In the genomic region with DNA sequence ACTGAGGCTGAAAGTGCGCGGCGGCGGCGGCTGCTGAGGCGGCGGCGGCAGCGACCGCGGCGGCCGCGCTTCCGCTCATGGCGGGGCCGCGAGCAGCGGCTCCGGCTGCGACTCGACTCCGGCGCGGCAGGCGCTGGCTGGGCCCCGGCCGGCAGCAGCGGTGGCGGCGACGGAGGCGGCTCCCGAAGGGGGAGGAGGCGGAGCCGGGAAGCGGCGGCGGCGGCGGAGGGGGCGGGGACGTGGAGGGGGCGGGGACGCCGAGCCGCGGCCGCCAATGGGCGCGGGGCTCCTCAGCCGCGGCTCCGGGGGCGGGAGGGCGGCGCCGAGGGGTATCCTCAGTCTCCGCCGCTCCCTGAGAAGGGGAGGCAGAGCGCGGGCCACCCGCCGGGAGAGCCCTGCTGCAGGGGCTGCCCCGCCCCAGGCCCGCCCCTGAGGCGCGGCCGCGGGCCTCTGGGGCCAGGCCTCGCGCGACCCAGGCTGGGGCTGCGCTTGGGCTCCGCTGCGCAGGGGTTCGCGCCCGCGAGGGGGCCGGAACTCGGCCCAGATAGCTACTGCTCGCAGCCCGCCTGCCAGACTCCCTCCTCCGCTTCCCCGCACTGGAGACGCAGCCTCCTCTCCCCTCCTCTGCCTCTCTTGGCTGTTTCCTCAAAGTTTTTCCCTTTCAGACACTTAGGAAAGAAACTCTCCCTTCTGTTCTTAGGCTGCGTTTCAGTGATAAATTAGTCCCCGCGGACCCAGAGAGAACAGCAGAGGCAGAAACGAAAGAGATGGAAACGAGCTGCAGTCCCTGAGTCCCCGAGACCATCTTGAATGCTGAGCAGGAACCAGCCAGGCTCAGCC, we compare ENCODE assay signal across 1 cellular context.
A peak's percentile ranks its signal among the peaks of the same experiment; 100 is the strongest.
TF ChIP-seq lines count a peak whose summit lies in the region.

No MANE protein-coding gene starts in this region.

TF ChIP-seq in K562, 482 proteins besides CTCF, POLR2A, EP300 and RAD21 (continued from another document and continues in another):
- TF ChIP-seq, protein P1, sequence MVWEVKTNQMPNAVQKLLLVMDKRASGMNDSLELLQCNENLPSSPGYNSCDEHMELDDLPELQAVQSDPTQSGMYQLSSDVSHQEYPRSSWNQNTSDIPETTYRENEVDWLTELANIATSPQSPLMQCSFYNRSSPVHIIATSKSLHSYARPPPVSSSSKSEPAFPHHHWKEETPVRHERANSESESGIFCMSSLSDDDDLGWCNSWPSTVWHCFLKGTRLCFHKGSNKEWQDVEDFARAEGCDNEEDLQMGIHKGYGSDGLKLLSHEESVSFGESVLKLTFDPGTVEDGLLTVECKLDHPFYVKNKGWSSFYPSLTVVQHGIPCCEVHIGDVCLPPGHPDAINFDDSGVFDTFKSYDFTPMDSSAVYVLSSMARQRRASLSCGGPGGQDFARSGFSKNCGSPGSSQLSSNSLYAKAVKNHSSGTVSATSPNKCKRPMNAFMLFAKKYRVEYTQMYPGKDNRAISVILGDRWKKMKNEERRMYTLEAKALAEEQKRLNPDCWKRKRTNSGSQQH (CRISPR knock-in tag; IDR thresholded peaks at IDR 0.05): no peak
- no peak for TF ChIP-seq TEAD2 (tag; IDR thresholded peaks at IDR 0.05)
- TF ChIP-seq MCM2 (IDR thresholded peaks at IDR 0.05; ENCODE audit: low read depth): no peak
- TF ChIP-seq NRF1 (conservative IDR thresholded peaks at IDR 0.05 in 1 of 2, IDR thresholded peaks at IDR 0.05 in 1 of 2): peak; percentile 90 to 91
- TF ChIP-seq E2F3 (CRISPR knock-in tag; IDR thresholded peaks at IDR 0.05): 0 out of 2 replicates have a peak, but pooled peaks have one; percentile 33
- no peak for TF ChIP-seq SMARCA5 (IDR thresholded peaks at IDR 0.05)
- no peak for TF ChIP-seq CBX3 (IDR thresholded peaks at IDR 0.05; ENCODE audit: borderline replicate concordance in 1 of 2, low read length in 2 of 2)
- no peak for TF ChIP-seq SRF (CRISPR knock-in tag; IDR thresholded peaks at IDR 0.05)
- TF ChIP-seq ZNF79 (CRISPR knock-in tag; IDR thresholded peaks at IDR 0.05; ENCODE audit: low read depth): no peak
- TF ChIP-seq, protein P2, sequence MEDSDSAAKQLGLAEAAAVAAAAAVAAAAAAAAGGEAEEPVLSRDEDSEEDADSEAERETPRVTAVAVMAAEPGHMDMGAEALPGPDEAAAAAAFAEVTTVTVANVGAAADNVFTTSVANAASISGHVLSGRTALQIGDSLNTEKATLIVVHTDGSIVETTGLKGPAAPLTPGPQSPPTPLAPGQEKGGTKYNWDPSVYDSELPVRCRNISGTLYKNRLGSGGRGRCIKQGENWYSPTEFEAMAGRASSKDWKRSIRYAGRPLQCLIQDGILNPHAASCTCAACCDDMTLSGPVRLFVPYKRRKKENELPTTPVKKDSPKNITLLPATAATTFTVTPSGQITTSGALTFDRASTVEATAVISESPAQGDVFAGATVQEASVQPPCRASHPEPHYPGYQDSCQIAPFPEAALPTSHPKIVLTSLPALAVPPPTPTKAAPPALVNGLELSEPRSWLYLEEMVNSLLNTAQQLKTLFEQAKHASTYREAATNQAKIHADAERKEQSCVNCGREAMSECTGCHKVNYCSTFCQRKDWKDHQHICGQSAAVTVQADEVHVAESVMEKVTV (CRISPR knock-in tag; IDR thresholded peaks at IDR 0.05): no peak
- TF ChIP-seq, protein P3, sequence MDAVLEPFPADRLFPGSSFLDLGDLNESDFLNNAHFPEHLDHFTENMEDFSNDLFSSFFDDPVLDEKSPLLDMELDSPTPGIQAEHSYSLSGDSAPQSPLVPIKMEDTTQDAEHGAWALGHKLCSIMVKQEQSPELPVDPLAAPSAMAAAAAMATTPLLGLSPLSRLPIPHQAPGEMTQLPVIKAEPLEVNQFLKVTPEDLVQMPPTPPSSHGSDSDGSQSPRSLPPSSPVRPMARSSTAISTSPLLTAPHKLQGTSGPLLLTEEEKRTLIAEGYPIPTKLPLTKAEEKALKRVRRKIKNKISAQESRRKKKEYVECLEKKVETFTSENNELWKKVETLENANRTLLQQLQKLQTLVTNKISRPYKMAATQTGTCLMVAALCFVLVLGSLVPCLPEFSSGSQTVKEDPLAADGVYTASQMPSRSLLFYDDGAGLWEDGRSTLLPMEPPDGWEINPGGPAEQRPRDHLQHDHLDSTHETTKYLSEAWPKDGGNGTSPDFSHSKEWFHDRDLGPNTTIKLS (IDR thresholded peaks at IDR 0.05; ENCODE audit: borderline replicate concordance, low read depth): 0 out of 2 replicates have a peak, but pooled peaks have one; percentile 28
- no peak for TF ChIP-seq NR3C1 (CRISPR knock-in tag; IDR thresholded peaks at IDR 0.05)
- no peak for TF ChIP-seq XRCC4 (IDR thresholded peaks at IDR 0.05; ENCODE audit: extremely low read depth, insufficient read depth, insufficient read length)
- no peak for TF ChIP-seq TAF1 (IDR thresholded peaks at IDR 0.05; ENCODE audit: control insufficient read depth, extremely low read depth, insufficient read depth, low read length, severe bottlenecking)
- TF ChIP-seq CBFA2T2 (conservative IDR thresholded peaks at IDR 0.05): no peak
- TF ChIP-seq, protein P4, sequence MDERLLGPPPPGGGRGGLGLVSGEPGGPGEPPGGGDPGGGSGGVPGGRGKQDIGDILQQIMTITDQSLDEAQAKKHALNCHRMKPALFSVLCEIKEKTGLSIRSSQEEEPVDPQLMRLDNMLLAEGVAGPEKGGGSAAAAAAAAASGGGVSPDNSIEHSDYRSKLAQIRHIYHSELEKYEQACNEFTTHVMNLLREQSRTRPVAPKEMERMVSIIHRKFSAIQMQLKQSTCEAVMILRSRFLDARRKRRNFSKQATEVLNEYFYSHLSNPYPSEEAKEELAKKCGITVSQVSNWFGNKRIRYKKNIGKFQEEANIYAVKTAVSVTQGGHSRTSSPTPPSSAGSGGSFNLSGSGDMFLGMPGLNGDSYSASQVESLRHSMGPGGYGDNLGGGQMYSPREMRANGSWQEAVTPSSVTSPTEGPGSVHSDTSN (CRISPR knock-in tag; IDR thresholded peaks at IDR 0.05; ENCODE audit: low read depth): no peak
- TF ChIP-seq, protein P4 (tag; conservative IDR thresholded peaks at IDR 0.05; ENCODE audit: low read depth): no peak
- no peak for TF ChIP-seq ZNF184 (CRISPR knock-in tag; IDR thresholded peaks at IDR 0.05)
- TF ChIP-seq NELFE (IDR thresholded peaks at IDR 0.05; ENCODE audit: insufficient read depth, insufficient read length): no peak
- TF ChIP-seq SMARCA4 (IDR thresholded peaks at IDR 0.05): 0 out of 2 replicates have a peak, but pooled peaks have one; percentile 14
- no peak for TF ChIP-seq ZC3H8 (IDR thresholded peaks at IDR 0.05)
- no peak for TF ChIP-seq YBX1 (IDR thresholded peaks at IDR 0.05)
- TF ChIP-seq, protein P5, sequence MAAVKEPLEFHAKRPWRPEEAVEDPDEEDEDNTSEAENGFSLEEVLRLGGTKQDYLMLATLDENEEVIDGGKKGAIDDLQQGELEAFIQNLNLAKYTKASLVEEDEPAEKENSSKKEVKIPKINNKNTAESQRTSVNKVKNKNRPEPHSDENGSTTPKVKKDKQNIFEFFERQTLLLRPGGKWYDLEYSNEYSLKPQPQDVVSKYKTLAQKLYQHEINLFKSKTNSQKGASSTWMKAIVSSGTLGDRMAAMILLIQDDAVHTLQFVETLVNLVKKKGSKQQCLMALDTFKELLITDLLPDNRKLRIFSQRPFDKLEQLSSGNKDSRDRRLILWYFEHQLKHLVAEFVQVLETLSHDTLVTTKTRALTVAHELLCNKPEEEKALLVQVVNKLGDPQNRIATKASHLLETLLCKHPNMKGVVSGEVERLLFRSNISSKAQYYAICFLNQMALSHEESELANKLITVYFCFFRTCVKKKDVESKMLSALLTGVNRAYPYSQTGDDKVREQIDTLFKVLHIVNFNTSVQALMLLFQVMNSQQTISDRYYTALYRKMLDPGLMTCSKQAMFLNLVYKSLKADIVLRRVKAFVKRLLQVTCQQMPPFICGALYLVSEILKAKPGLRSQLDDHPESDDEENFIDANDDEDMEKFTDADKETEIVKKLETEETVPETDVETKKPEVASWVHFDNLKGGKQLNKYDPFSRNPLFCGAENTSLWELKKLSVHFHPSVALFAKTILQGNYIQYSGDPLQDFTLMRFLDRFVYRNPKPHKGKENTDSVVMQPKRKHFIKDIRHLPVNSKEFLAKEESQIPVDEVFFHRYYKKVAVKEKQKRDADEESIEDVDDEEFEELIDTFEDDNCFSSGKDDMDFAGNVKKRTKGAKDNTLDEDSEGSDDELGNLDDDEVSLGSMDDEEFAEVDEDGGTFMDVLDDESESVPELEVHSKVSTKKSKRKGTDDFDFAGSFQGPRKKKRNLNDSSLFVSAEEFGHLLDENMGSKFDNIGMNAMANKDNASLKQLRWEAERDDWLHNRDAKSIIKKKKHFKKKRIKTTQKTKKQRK (IDR thresholded peaks at IDR 0.05; ENCODE audit: borderline replicate concordance, low read depth, low read length): no peak
- TF ChIP-seq, protein P6, sequence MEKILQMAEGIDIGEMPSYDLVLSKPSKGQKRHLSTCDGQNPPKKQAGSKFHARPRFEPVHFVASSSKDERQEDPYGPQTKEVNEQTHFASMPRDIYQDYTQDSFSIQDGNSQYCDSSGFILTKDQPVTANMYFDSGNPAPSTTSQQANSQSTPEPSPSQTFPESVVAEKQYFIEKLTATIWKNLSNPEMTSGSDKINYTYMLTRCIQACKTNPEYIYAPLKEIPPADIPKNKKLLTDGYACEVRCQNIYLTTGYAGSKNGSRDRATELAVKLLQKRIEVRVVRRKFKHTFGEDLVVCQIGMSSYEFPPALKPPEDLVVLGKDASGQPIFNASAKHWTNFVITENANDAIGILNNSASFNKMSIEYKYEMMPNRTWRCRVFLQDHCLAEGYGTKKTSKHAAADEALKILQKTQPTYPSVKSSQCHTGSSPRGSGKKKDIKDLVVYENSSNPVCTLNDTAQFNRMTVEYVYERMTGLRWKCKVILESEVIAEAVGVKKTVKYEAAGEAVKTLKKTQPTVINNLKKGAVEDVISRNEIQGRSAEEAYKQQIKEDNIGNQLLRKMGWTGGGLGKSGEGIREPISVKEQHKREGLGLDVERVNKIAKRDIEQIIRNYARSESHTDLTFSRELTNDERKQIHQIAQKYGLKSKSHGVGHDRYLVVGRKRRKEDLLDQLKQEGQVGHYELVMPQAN (IDR thresholded peaks at IDR 0.05; ENCODE audit: borderline replicate concordance): no peak
- TF ChIP-seq, protein P7, sequence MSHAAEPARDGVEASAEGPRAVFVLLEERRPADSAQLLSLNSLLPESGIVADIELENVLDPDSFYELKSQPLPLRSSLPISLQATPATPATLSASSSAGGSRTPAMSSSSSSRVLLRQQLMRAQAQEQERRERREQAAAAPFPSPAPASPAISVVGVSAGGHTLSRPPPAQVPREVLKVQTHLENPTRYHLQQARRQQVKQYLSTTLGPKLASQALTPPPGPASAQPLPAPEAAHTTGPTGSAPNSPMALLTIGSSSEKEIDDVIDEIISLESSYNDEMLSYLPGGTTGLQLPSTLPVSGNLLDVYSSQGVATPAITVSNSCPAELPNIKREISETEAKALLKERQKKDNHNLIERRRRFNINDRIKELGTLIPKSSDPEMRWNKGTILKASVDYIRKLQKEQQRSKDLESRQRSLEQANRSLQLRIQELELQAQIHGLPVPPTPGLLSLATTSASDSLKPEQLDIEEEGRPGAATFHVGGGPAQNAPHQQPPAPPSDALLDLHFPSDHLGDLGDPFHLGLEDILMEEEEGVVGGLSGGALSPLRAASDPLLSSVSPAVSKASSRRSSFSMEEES (CRISPR knock-in tag; IDR thresholded peaks at IDR 0.05): no peak
- TF ChIP-seq, protein P8, sequence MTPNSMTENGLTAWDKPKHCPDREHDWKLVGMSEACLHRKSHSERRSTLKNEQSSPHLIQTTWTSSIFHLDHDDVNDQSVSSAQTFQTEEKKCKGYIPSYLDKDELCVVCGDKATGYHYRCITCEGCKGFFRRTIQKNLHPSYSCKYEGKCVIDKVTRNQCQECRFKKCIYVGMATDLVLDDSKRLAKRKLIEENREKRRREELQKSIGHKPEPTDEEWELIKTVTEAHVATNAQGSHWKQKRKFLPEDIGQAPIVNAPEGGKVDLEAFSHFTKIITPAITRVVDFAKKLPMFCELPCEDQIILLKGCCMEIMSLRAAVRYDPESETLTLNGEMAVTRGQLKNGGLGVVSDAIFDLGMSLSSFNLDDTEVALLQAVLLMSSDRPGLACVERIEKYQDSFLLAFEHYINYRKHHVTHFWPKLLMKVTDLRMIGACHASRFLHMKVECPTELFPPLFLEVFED (CRISPR knock-in tag; conservative IDR thresholded peaks at IDR 0.05): no peak
- TF ChIP-seq, protein P9, sequence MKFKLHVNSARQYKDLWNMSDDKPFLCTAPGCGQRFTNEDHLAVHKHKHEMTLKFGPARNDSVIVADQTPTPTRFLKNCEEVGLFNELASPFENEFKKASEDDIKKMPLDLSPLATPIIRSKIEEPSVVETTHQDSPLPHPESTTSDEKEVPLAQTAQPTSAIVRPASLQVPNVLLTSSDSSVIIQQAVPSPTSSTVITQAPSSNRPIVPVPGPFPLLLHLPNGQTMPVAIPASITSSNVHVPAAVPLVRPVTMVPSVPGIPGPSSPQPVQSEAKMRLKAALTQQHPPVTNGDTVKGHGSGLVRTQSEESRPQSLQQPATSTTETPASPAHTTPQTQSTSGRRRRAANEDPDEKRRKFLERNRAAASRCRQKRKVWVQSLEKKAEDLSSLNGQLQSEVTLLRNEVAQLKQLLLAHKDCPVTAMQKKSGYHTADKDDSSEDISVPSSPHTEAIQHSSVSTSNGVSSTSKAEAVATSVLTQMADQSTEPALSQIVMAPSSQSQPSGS (CRISPR knock-in tag; IDR thresholded peaks at IDR 0.05): no peak
- TF ChIP-seq KAT2B (IDR thresholded peaks at IDR 0.05; ENCODE audit: low read depth, low read length): no peak
- no peak for TF ChIP-seq FOXA3 (CRISPR knock-in tag; conservative IDR thresholded peaks at IDR 0.05 in 1 of 2, IDR thresholded peaks at IDR 0.05 in 1 of 2)
- no peak for TF ChIP-seq SMAD1 (IDR thresholded peaks at IDR 0.05; ENCODE audit: low read depth, low read length, partially characterized antibody)
- no peak for TF ChIP-seq ZNF584 (CRISPR knock-in tag; IDR thresholded peaks at IDR 0.05; ENCODE audit: low read depth)
- TF ChIP-seq TAF15 (IDR thresholded peaks at IDR 0.05; ENCODE audit: low read depth, low read length): no peak
- TF ChIP-seq SUPT5H (IDR thresholded peaks at IDR 0.05): peak; percentile 81
- TF ChIP-seq NFRKB (IDR thresholded peaks at IDR 0.05; ENCODE audit: low read depth): peak; percentile 67; the same call in 1 of the 2 replicates
- no peak for TF ChIP-seq FOXK1 (CRISPR knock-in tag; IDR thresholded peaks at IDR 0.05; ENCODE audit: borderline replicate concordance)
- TF ChIP-seq, protein P10, sequence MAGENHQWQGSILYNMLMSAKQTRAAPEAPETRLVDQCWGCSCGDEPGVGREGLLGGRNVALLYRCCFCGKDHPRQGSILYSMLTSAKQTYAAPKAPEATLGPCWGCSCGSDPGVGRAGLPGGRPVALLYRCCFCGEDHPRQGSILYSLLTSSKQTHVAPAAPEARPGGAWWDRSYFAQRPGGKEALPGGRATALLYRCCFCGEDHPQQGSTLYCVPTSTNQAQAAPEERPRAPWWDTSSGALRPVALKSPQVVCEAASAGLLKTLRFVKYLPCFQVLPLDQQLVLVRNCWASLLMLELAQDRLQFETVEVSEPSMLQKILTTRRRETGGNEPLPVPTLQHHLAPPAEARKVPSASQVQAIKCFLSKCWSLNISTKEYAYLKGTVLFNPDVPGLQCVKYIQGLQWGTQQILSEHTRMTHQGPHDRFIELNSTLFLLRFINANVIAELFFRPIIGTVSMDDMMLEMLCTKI (IDR thresholded peaks at IDR 0.05; ENCODE audit: partially characterized antibody): no peak
- no peak for TF ChIP-seq ZNF561 (CRISPR knock-in tag; conservative IDR thresholded peaks at IDR 0.05)
- TF ChIP-seq MAZ (CRISPR knock-in tag; conservative IDR thresholded peaks at IDR 0.05 in 1 of 2, IDR thresholded peaks at IDR 0.05 in 1 of 2): peak; percentile 68 to 71
- TF ChIP-seq TRIM28 (IDR thresholded peaks at IDR 0.05): no peak
